Comparison of ENCODE assay signal across 9 cellular contexts in the genomic region with DNA sequence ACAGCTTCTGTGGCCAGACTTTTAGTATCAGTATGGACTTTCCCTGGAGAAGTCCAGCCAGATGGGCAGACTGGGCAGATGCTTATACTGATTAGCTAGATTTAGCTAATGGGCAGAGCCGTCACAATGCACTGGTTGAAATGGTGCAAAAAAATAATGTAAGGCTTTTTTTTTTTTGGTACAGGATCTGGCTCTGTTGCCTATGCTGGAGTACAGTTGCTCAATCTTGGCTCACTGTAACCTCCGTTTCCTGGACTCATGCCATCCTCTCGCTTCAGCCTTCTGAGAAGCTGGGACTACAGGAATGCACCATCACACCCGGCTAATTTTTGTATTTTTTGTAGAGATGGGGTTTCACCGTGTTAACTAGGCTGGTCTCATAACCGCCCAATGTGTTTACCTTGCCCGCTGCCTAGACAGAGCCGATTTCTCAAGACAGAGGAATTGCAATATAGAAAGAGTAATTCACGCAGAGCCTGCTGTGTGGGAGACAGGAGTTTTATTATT. TPM values are rescaled to one million over a fixed set of nuclear protein-coding genes. Genes with fewer than 3 reads are reported as not detected.
DNase-seq lines count a peak whose midpoint lies in the region; TF ChIP-seq lines count a peak whose summit lies in the region.
"Had no signal": no experiment of that assay in that cellular context is flagged by ENCODE, and none has a peak within 500 bp of the region (broad histone marks: within the 10 kb centered on the region; RNA-seq: fewer than 3 reads in every experiment).

No MANE protein-coding gene starts in this region.

- peak overlapping the region; percentile 55 for H3K27ac ChIP-seq in rectal smooth muscle tissue (ENCODE audit: low read depth, low read length)

- H3K4me3 ChIP-seq in fibroblast of the aortic adventitia (ENCODE audit: low read depth, low read length) (no peak overlapping the region), rectal smooth muscle tissue (ENCODE audit: low read length) (peak overlapping the region; percentile 15)

- H3K36me3 ChIP-seq in rectal smooth muscle tissue (ENCODE audit: control insufficient read depth, insufficient read depth, low read length) = no peaks in the 10 kb centered on the region

- H3K27me3 ChIP-seq in rectal smooth muscle tissue (ENCODE audit: control insufficient read depth, insufficient read depth, low read length) = no peaks in the 10 kb centered on the region

- DNase-seq in ELR (ENCODE audit: low read depth) (peak; percentile 68), RPMI8226 (peak; percentile 54), fibroblast of the aortic adventitia (ENCODE audit: low read depth) (peak; percentile 98), NCI-H1092 (lab: John Stamatoyannopoulos, UW) (no peak), cortex of kidney (lab: John Stamatoyannopoulos, UW) (no peak)
- DNase-seq in effector CD8-positive, alpha-beta T cell (lab: John Stamatoyannopoulos, UW) = no peak
- DNase-seq in activated naive CD4-positive, alpha-beta T cell (lab: John Stamatoyannopoulos, UW) = no peak
- DNase-seq: activated CD8-positive, alpha-beta memory T cell treated with anti-CD3 and anti-CD28 coated beads for 24 hours had no signal

- H3K9ac ChIP-seq in rectal smooth muscle tissue (ENCODE audit: low read length) = no peak overlapping the region

- no peak for TF ChIP-seq CTCF in fibroblast of the aortic adventitia (IDR thresholded peaks at IDR 0.05; ENCODE audit: insufficient read depth, low read length)

- peaks cover 9% of the 10 kb centered on the region for H3K4me1 ChIP-seq in rectal smooth muscle tissue (ENCODE audit: control insufficient read depth, insufficient read depth, low read length)

RNA-seq across cellular contexts. Expression of a gene that starts 16.4 kb away (rescaled TPM):
- 49.3 TPM in 1 of 2 replicates, not detected in the other for total RNA-seq in fibroblast of the aortic adventitia (ENCODE audit: low replicate concordance)

RNA-seq across cellular contexts. Expression of a gene that starts 35.6 kb away (rescaled TPM):
- 18.9 and 20.9 TPM in 2 replicates for total RNA-seq in fibroblast of the aortic adventitia (ENCODE audit: low replicate concordance)

RNA-seq across cellular contexts. Expression of a gene that starts 42.7 kb away (rescaled TPM):
- 106 and 522 TPM in 2 replicates for total RNA-seq in fibroblast of the aortic adventitia (ENCODE audit: low replicate concordance)

RNA-seq across cellular contexts. Expression of a gene that starts 44.7 kb away (rescaled TPM):
- total RNA-seq in fibroblast of the aortic adventitia (ENCODE audit: low replicate concordance) = 3.3 and 7.6 TPM in 2 replicates

RNA-seq across cellular contexts. Expression of a gene that starts 52.4 kb away (rescaled TPM):
- 42.2 and 149 TPM in 2 replicates for total RNA-seq in fibroblast of the aortic adventitia (ENCODE audit: low replicate concordance)

Comparison
In these comparisons a context has a peak if more than half of its experiments do, and no peak if none do; other contexts are left out.
1. DNase-seq: peak in ELR (single experiment), RPMI8226 (single experiment) and fibroblast of the aortic adventitia (single experiment); none in NCI-H1092 (single experiment), effector CD8-positive, alpha-beta T cell (single experiment), cortex of kidney (single experiment) and activated naive CD4-positive, alpha-beta T cell (0 of 4).